26 cellular contexts compared by ENCODE assay signal in genomic region chr6:107344383-107344782, GRCh38.
A peak's percentile ranks its signal among the peaks of the same experiment; 100 is the strongest.
DNase-seq lines count a peak whose midpoint lies in the region; ATAC-seq and TF ChIP-seq lines count a peak whose summit lies in the region.
"Had no signal": no experiment of that assay in that cellular context is flagged by ENCODE, and none has a peak within 500 bp of the region (broad histone marks: within the 10 kb centered on the region; RNA-seq: fewer than 3 reads in every experiment).

No MANE protein-coding gene starts in this region.

- no peaks in the 10 kb centered on the region for H3K36me3 ChIP-seq in Loucy (ENCODE audit: insufficient read depth, low read length)

- no peaks in the 10 kb centered on the region for H3K9me2 ChIP-seq in Loucy (replicated peaks; ENCODE audit: low read depth, low read length)

- 0 out of 2 replicates have a peak, but pooled peaks cover 2% of the 10 kb centered on the region for H3F3A ChIP-seq in Loucy (ENCODE audit: low read depth)

- H3K4me1 ChIP-seq in Loucy (ENCODE audit: insufficient read depth, low read length, poor library complexity, severe bottlenecking), result peaks cover 50% of the 10 kb centered on the region

- H3K79me2 ChIP-seq in Loucy (ENCODE audit: insufficient read depth, low read length), result no peaks in the 10 kb centered on the region

- TF ChIP-seq CTCF in Loucy (conservative IDR thresholded peaks at IDR 0.05; ENCODE audit: low read length), result no peak

- H3K9ac ChIP-seq in Loucy (ENCODE audit: low read depth, low read length, poor library complexity, severe bottlenecking), result peak overlapping the region; percentile 59

- H2AFZ ChIP-seq in Loucy (ENCODE audit: low read length), result peak overlapping the region; percentile 54; the same call in 1 of the 2 replicates

- H3K9me3 ChIP-seq in Loucy (ENCODE audit: insufficient read depth, low read depth, low read length), result no peaks in the 10 kb centered on the region

- peak; percentile 5 for DNase-seq in NCI-H2171 treated with DMSO at 0.1 percent for 48 hours (lab: John Stamatoyannopoulos, UW)
- DNase-seq in NCI-H2171 (lab: John Stamatoyannopoulos, UW), result no peak
- peak; percentile 24 for DNase-seq in OCI-M1 (lab: John Stamatoyannopoulos, UW)
- no peak for DNase-seq in stimulated activated effector memory CD8-positive, alpha-beta T cell treated with anti-CD3 and anti-CD28 coated beads, Interleukin-12 subunit alpha, Interleukin-12 subunit beta, amount 100 ng/mL, for 72 hours (ENCODE audit: low spot score in 2 of 2)
- DNase-seq in HPDE6-E6E7 (ENCODE audit: extremely low spot score), result no peak
- DNase-seq in A172 (ENCODE audit: low spot score), result no peak
- no peak for DNase-seq in cortex of kidney (lab: John Stamatoyannopoulos, UW)
- DNase-seq: CD4-positive, alpha-beta memory T cell; COR-L47; DMS53; EL; GF-D8; MM.1S; NCI-H1092; NCI-H1417 treated with DMSO at 0.1 percent for 48 hours; NCI-H2081; NCI-H345; NCI-H510A treated with DMSO at 0.1 percent for 48 hours; NCI-H748 treated with DMSO at 0.1 percent for 48 hours; NK-92 treated with Interleukin-12 subunit alpha and Interleukin-12 subunit beta, amount 100 ng/mL, for 24 hours; SHP77 treated with DMSO at 0.1 percent for 48 hours; T-helper 17 cell had no signal

- no peaks in the 10 kb centered on the region for H3K36me3 Mint-ChIP-seq in stimulated activated effector memory CD8-positive, alpha-beta T cell treated with anti-CD3 and anti-CD28 coated beads, Interleukin-12 subunit alpha, Interleukin-12 subunit beta, amount 100 ng/mL, for 72 hours
- H3K36me3 Mint-ChIP-seq: CD4-positive, alpha-beta memory T cell had no signal

- H3K9me3 Mint-ChIP-seq in stimulated activated effector memory CD8-positive, alpha-beta T cell treated with anti-CD3 and anti-CD28 coated beads, Interleukin-12 subunit alpha, Interleukin-12 subunit beta, amount 100 ng/mL, for 72 hours, result no peaks in the 10 kb centered on the region

- no peak for ATAC-seq in stimulated activated effector memory CD8-positive, alpha-beta T cell treated with anti-CD3 and anti-CD28 coated beads, Interleukin-12 subunit alpha, Interleukin-12 subunit beta, amount 100 ng/mL, for 72 hours
- ATAC-seq: Panc1, SK-N-SH treated with all-trans-retinoic acid at 6 μM for 48 hours, T-helper 17 cell had no signal

- no peak overlapping the region for H3K4me3 Mint-ChIP-seq in stimulated activated effector memory CD8-positive, alpha-beta T cell treated with anti-CD3 and anti-CD28 coated beads, Interleukin-12 subunit alpha, Interleukin-12 subunit beta, amount 100 ng/mL, for 72 hours
- H3K4me3 Mint-ChIP-seq: CD4-positive, alpha-beta memory T cell; T-helper 17 cell had no signal

- H4K20me1 ChIP-seq in Loucy (ENCODE audit: insufficient read depth, low read length, poor library complexity, severe bottlenecking), result no peaks in the 10 kb centered on the region

- H3K4me2 ChIP-seq in Loucy (ENCODE audit: low read depth, low read length, poor library complexity, severe bottlenecking), result peak overlapping the region; percentile 72

- no peaks in the 10 kb centered on the region for H3K27me3 ChIP-seq in Loucy (ENCODE audit: insufficient read depth, low read length, poor library complexity, severe bottlenecking)

- H3K27ac Mint-ChIP-seq in stimulated activated effector memory CD8-positive, alpha-beta T cell treated with anti-CD3 and anti-CD28 coated beads, Interleukin-12 subunit alpha, Interleukin-12 subunit beta, amount 100 ng/mL, for 72 hours, result peak overlapping the region; percentile 38
- H3K27ac Mint-ChIP-seq: CD4-positive, alpha-beta memory T cell; T-helper 17 cell had no signal

- no peak overlapping the region for H3K4me3 ChIP-seq in Loucy (ENCODE audit: low read length, poor library complexity, severe bottlenecking)
- H3K4me3 ChIP-seq: K562 had no signal

- peaks cover 5% of the 10 kb centered on the region for H3K4me1 Mint-ChIP-seq in stimulated activated effector memory CD8-positive, alpha-beta T cell treated with anti-CD3 and anti-CD28 coated beads, Interleukin-12 subunit alpha, Interleukin-12 subunit beta, amount 100 ng/mL, for 72 hours
- H3K4me1 Mint-ChIP-seq: T-helper 17 cell had no signal

Comparison
In these comparisons a context has a peak if more than half of its experiments do, and no peak if none do; other contexts are left out.
1. DNase-seq: peak in NCI-H2171 treated with DMSO at 0.1 percent for 48 hours (single experiment) and OCI-M1 (single experiment); none in NCI-H2171 (single experiment), stimulated activated effector memory CD8-positive, alpha-beta T cell treated with anti-CD3 and anti-CD28 coated beads, Interleukin-12 subunit alpha, Interleukin-12 subunit beta, amount 100 ng/mL, for 72 hours (0 of 2), HPDE6-E6E7 (single experiment), A172 (single experiment) and cortex of kidney (single experiment).